ENCODE assay signal across 8 cellular contexts in genomic region chr1:213244664-213245091, GRCh38.
DNase-seq lines count a peak whose midpoint lies in the region; ATAC-seq and TF ChIP-seq lines count a peak whose summit lies in the region.

No MANE protein-coding gene starts in this region.

- TF ChIP-seq CTCF in CD8-positive, alpha-beta T cell (IDR thresholded peaks at IDR 0.05) = peak; percentile 96

- H3K9me3 ChIP-seq in CD8-positive, alpha-beta T cell (ENCODE audit: low read length) = no peaks in the 10 kb centered on the region

- H3K36me3 ChIP-seq in CD8-positive, alpha-beta T cell (ENCODE audit: insufficient read depth, low read length) = no peaks in the 10 kb centered on the region

- POLR2A ChIA-PET in CD8-positive, alpha-beta T cell (lab: Charles Lee) = no interaction called here

- DNase-seq in CD8-positive, alpha-beta T cell = peak in 1 of 7 experiments; percentile 9
- peak; percentile 17 for DNase-seq in HS-27A (ENCODE audit: low read depth)
- DNase-seq in NCI-H82 treated with DMSO at 0.1 percent for 48 hours (lab: John Stamatoyannopoulos, UW; ENCODE audit: unreplicated experiment) = peak; percentile 38
- DNase-seq in central memory CD4-positive, alpha-beta T cell = peak; percentile 4
- peak; percentile 71 for DNase-seq in medulla oblongata (ENCODE audit: extremely low spot score)
- no peak for DNase-seq in activated T-helper 1 cell treated with anti-CD3 and anti-CD28 coated beads, Interleukin-12 subunit alpha, Interleukin-12 subunit beta, Interleukin-2, Interleukin-4 antibody, amounts not matched to agents 30 ng/mL and 10 ng/mL and 1 ng/mL, durations not matched to agents 14 hours and 24 hours and 36 hours (ENCODE audit: low spot score)

- no peak overlapping the region for H3K4me3 Mint-ChIP-seq in CD8-positive, alpha-beta T cell
- H3K4me3 Mint-ChIP-seq in activated T-helper 1 cell treated with anti-CD3 and anti-CD28 coated beads, Interleukin-12 subunit alpha, Interleukin-12 subunit beta, Interleukin-2, Interleukin-4 antibody, amounts not matched to agents 30 ng/mL and 10 ng/mL and 1 ng/mL, durations not matched to agents 14 hours and 24 hours and 36 hours = no peak overlapping the region

- H3K27ac ChIP-seq in CD8-positive, alpha-beta T cell (ENCODE audit: low read depth, low read length) = no peak overlapping the region

- no peaks in the 10 kb centered on the region for H3K4me1 ChIP-seq in CD8-positive, alpha-beta T cell (ENCODE audit: insufficient read depth, low read length)

- H3K9me3 Mint-ChIP-seq in CD8-positive, alpha-beta T cell = no peaks in the 10 kb centered on the region
- H3K9me3 Mint-ChIP-seq in activated T-helper 1 cell treated with anti-CD3 and anti-CD28 coated beads, Interleukin-12 subunit alpha, Interleukin-12 subunit beta, Interleukin-2, Interleukin-4 antibody, amounts not matched to agents 30 ng/mL and 10 ng/mL and 1 ng/mL, durations not matched to agents 14 hours and 24 hours and 36 hours = no peaks in the 10 kb centered on the region

- H3K4me3 ChIP-seq in CD8-positive, alpha-beta T cell (ENCODE audit: low read depth, low read length) = no peak overlapping the region

- CTCF ChIA-PET in CD8-positive, alpha-beta T cell (lab: Charles Lee) = interaction anchor here (0.6 to 0.9 kb wide), 3 partner anchors 13 to 1084 kb away, joined by 3 to 4 read pairs (median 3); no protein-coding TSS in a partner anchor

- no peaks in the 10 kb centered on the region for H3K27me3 Mint-ChIP-seq in CD8-positive, alpha-beta T cell (ENCODE audit: low read depth)
- no peaks in the 10 kb centered on the region for H3K27me3 Mint-ChIP-seq in activated T-helper 1 cell treated with anti-CD3 and anti-CD28 coated beads, Interleukin-12 subunit alpha, Interleukin-12 subunit beta, Interleukin-2, Interleukin-4 antibody, amounts not matched to agents 30 ng/mL and 10 ng/mL and 1 ng/mL, durations not matched to agents 14 hours and 24 hours and 36 hours (ENCODE audit: insufficient read depth)

- intact Hi-C loops in CD8-positive, alpha-beta T cell (cut with DNase I, micrococcal nuclease) = loop anchor here (2.0 to 10.0 kb wide), 3 partner anchors 878 to 1084 kb away; no protein-coding TSS in a partner anchor
- intact Hi-C loops in activated T-helper 1 cell treated with anti-CD3 and anti-CD28 coated beads, Interleukin-12 subunit alpha, Interleukin-12 subunit beta, Interleukin-2, Interleukin-4 antibody, amounts not matched to agents 30 ng/mL and 10 ng/mL and 1 ng/mL, durations not matched to agents 14 hours and 24 hours and 36 hours (cut with micrococcal nuclease) = loop anchor here (2.0 to 5.0 kb wide), 2 partner anchors 878 to 1083 kb away; no protein-coding TSS in a partner anchor

- no peak for ATAC-seq in CD8-positive, alpha-beta T cell
- ATAC-seq in GM18519 (IDR thresholded peaks at IDR 0.05; ENCODE audit: low FRiP score, unreplicated experiment) (peak; percentile 52), HG02623 (IDR thresholded peaks at IDR 0.05; ENCODE audit: unreplicated experiment) (no peak)

- no peak overlapping the region for H3K27ac Mint-ChIP-seq in CD8-positive, alpha-beta T cell
- no peak overlapping the region for H3K27ac Mint-ChIP-seq in activated T-helper 1 cell treated with anti-CD3 and anti-CD28 coated beads, Interleukin-12 subunit alpha, Interleukin-12 subunit beta, Interleukin-2, Interleukin-4 antibody, amounts not matched to agents 30 ng/mL and 10 ng/mL and 1 ng/mL, durations not matched to agents 14 hours and 24 hours and 36 hours

- H3K27me3 ChIP-seq in CD8-positive, alpha-beta T cell (ENCODE audit: insufficient read depth, low read length) = no peaks in the 10 kb centered on the region

- no peaks in the 10 kb centered on the region for H3K4me1 Mint-ChIP-seq in CD8-positive, alpha-beta T cell (ENCODE audit: low read depth)
- no peaks in the 10 kb centered on the region for H3K4me1 Mint-ChIP-seq in activated T-helper 1 cell treated with anti-CD3 and anti-CD28 coated beads, Interleukin-12 subunit alpha, Interleukin-12 subunit beta, Interleukin-2, Interleukin-4 antibody, amounts not matched to agents 30 ng/mL and 10 ng/mL and 1 ng/mL, durations not matched to agents 14 hours and 24 hours and 36 hours (ENCODE audit: low read depth)

- peaks cover 23% of the 10 kb centered on the region for H3K36me3 Mint-ChIP-seq in CD8-positive, alpha-beta T cell
- peaks cover 6% of the 10 kb centered on the region for H3K36me3 Mint-ChIP-seq in activated T-helper 1 cell treated with anti-CD3 and anti-CD28 coated beads, Interleukin-12 subunit alpha, Interleukin-12 subunit beta, Interleukin-2, Interleukin-4 antibody, amounts not matched to agents 30 ng/mL and 10 ng/mL and 1 ng/mL, durations not matched to agents 14 hours and 24 hours and 36 hours (ENCODE audit: low read depth)
